Comparison of ENCODE assay signal across 8 cellular contexts in the genomic region with DNA sequence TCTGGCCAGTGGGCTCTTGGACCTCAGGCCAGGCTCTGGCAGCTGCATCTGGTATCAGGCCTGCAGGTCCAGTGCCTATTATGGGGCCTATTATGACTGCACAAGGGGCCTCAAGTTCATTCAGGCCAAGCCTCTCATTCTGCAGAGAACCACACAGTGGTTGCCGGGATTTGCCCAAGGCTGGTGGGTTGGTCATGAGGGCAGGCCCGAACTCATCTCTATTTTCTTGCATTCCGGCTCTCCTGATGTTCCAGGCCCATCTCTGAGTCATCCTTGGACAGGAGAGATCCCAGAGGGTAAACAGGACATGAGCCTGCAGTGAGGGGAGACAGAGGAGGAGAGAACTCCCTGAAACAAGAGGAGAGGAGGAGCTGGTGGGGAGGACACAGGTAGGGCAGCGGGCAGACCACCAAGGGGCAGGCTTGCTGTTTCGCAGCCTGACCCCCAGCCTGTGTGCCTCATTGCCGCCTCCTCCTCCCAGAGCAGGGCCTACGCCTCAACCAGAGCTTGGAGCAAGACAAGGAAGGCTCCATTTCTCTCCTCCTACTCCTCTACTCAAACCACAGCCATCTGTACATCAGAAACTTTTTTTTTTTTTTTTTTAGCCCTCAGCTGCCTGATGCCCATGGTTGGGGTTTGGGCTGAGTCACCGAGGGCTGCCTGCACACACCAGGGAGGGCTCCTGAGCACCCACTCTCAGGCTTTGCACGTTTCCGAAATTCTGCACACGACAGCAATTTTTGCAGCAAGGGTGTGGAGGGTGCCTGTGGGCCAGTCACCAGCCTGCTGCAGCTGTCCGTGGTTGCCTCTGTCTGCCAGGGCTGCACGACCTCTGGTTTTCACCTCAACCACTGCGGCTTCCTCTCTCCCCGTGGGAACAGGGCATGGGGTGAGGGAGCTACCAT. TPM values are rescaled to one million over a fixed set of nuclear protein-coding genes. Genes with fewer than 3 reads are reported as not detected.
DNase-seq lines count a peak whose midpoint lies in the region; ATAC-seq and TF ChIP-seq lines count a peak whose summit lies in the region.

No MANE protein-coding gene starts in this region.

- peak; percentile 80 for ATAC-seq in effector memory CD8-positive, alpha-beta T cell (replicated peaks)
- no peak for ATAC-seq in HG02885 (IDR thresholded peaks at IDR 0.05; ENCODE audit: poor library complexity, unreplicated experiment)

- no peaks in the 10 kb centered on the region for H3K9me3 ChIP-seq in HEK293 (ENCODE audit: control insufficient read depth, insufficient read depth, low read depth, low read length)
- H3K9me3 ChIP-seq in thyroid gland, result no peaks in the 10 kb centered on the region

- TF ChIP-seq CTCF in HEK293 (tag by site-specific recombination; IDR thresholded peaks at IDR 0.05) (no peak), thyroid gland (IDR thresholded peaks at IDR 0.05) (no peak), Calu3 (IDR thresholded peaks at IDR 0.05; ENCODE audit: unreplicated experiment) (no peak)

- H3K4me1 Mint-ChIP-seq in activated CD4-positive, alpha-beta T cell treated with anti-CD3 and anti-CD28 coated beads, Interleukin-2, amount 10 ng/mL, durations not matched to agents 24 days and 14 days, result peaks cover 29% of the 10 kb centered on the region
- H3K4me1 Mint-ChIP-seq in effector memory CD8-positive, alpha-beta T cell (ENCODE audit: low read depth in 2 of 2), result peaks cover 51 to 58% of the 10 kb centered on the region in 2 donors
- no peaks in the 10 kb centered on the region for H3K4me1 Mint-ChIP-seq in Calu3 (ENCODE audit: low read depth, unreplicated experiment)

- H3K27me3 Mint-ChIP-seq in activated CD4-positive, alpha-beta T cell treated with anti-CD3 and anti-CD28 coated beads, Interleukin-2, amount 10 ng/mL, durations not matched to agents 24 days and 14 days, result peaks cover 2% of the 10 kb centered on the region
- peaks cover 0 to 10% of the 10 kb centered on the region in 2 donors for H3K27me3 Mint-ChIP-seq in effector memory CD8-positive, alpha-beta T cell
- H3K27me3 Mint-ChIP-seq in Calu3 (ENCODE audit: unreplicated experiment), result no peaks in the 10 kb centered on the region

- intact Hi-C loops in activated CD4-positive, alpha-beta T cell treated with anti-CD3 and anti-CD28 coated beads, Interleukin-2, amount 10 ng/mL, durations not matched to agents 24 days and 14 days (cut with micrococcal nuclease), result loop anchor here (5.0 to 10.0 kb wide), 2 partner anchors 93 to 190 kb away; partner anchors contain the start of gene CXCR5
- intact Hi-C loops in thyroid gland (cut with DNase I) (loop anchor here (10.0 kb wide), 1 partner anchor 83 kb away; no protein-coding TSS in a partner anchor), Calu3 (cut with micrococcal nuclease; ENCODE audit: unreplicated experiment) (no loop called here)

- H3K4me3 ChIP-seq in HEK293 (ENCODE audit: low read depth, low read length), result no peak overlapping the region
- no peak overlapping the region for H3K4me3 ChIP-seq in thyroid gland (replicated peaks in 1 of 3)

- H3K9me3 Mint-ChIP-seq in activated CD4-positive, alpha-beta T cell treated with anti-CD3 and anti-CD28 coated beads, Interleukin-2, amount 10 ng/mL, durations not matched to agents 24 days and 14 days, result no peaks in the 10 kb centered on the region
- H3K9me3 Mint-ChIP-seq in effector memory CD8-positive, alpha-beta T cell, result no peaks in the 10 kb centered on the region
- H3K9me3 Mint-ChIP-seq in Calu3 (ENCODE audit: low read depth, unreplicated experiment), result no peaks in the 10 kb centered on the region

- CTCF ChIA-PET in HEK293 (lab: Yijun Ruan, JAX), result interaction anchor here (2.6 kb wide), 1 partner anchor 58 kb away, joined by 11 read pairs; no protein-coding TSS in a partner anchor
- CTCF ChIA-PET in Calu3 (lab: Charles Lee), result interaction anchor here (0.6 kb wide), 1 partner anchor 17 kb away, joined by 4 read pairs; no protein-coding TSS in a partner anchor

- H3K27ac Mint-ChIP-seq in activated CD4-positive, alpha-beta T cell treated with anti-CD3 and anti-CD28 coated beads, Interleukin-2, amount 10 ng/mL, durations not matched to agents 24 days and 14 days, result peak overlapping the region; percentile 56
- peak overlapping the region; percentile 74 to 93 for H3K27ac Mint-ChIP-seq in effector memory CD8-positive, alpha-beta T cell
- H3K27ac Mint-ChIP-seq in Calu3 (ENCODE audit: unreplicated experiment), result no peak overlapping the region

- H3K36me3 Mint-ChIP-seq in activated CD4-positive, alpha-beta T cell treated with anti-CD3 and anti-CD28 coated beads, Interleukin-2, amount 10 ng/mL, durations not matched to agents 24 days and 14 days (ENCODE audit: low read depth), result no peaks in the 10 kb centered on the region
- H3K36me3 Mint-ChIP-seq in effector memory CD8-positive, alpha-beta T cell (ENCODE audit: insufficient read depth), result peaks cover 13% of the 10 kb centered on the region
- peaks cover 3% of the 10 kb centered on the region for H3K36me3 Mint-ChIP-seq in Calu3 (ENCODE audit: insufficient read depth, unreplicated experiment)

- TF ChIP-seq POLR2A in thyroid gland (IDR thresholded peaks at IDR 0.05), result no peak

- no peaks in the 10 kb centered on the region for H3K27me3 ChIP-seq in thyroid gland

- no TSS peak for BruUV-seq in Calu3 (replicated peaks; lab: Mats Ljungman, UMichigan)

- 82 to 86% methylated on average over 14 to 15 of the region's 15 CpGs for WGBS in thyroid gland, 2 donors

- peak overlapping the region; percentile 32 for H3K4me3 Mint-ChIP-seq in activated CD4-positive, alpha-beta T cell treated with anti-CD3 and anti-CD28 coated beads, Interleukin-2, amount 10 ng/mL, durations not matched to agents 24 days and 14 days
- peak overlapping the region; percentile 74 to 79 for H3K4me3 Mint-ChIP-seq in effector memory CD8-positive, alpha-beta T cell
- H3K4me3 Mint-ChIP-seq in Calu3 (ENCODE audit: low read depth, unreplicated experiment), result no peak overlapping the region

- POLR2A ChIA-PET in HEK293 (lab: Yijun Ruan, JAX), result no interaction called here

- H3K27ac ChIP-seq in HEK293 (ENCODE audit: extremely low read depth, low read depth, low read length) (no peak overlapping the region), thyroid gland (no peak overlapping the region)

- peak; percentile 78 for DNase-seq in activated CD4-positive, alpha-beta T cell treated with anti-CD3 and anti-CD28 coated beads, Interleukin-2, amount 10 ng/mL, durations not matched to agents 24 days and 14 days
- DNase-seq in effector memory CD8-positive, alpha-beta T cell, result peak; percentile 71 to 77 (median 77)
- peak; percentile 46 to 74 for DNase-seq in stimulated activated CD4-positive, alpha-beta T cell treated with anti-CD3 and anti-CD28 coated beads, Interleukin-4, amount 100 ng/mL, for 4 hours
- DNase-seq in amniotic stem cell (lab: John Stamatoyannopoulos, UW), result no peak
- DNase-seq in thyroid gland, result no peak
- no peak for DNase-seq in Calu3

- H3K36me3 ChIP-seq in HEK293 (ENCODE audit: control insufficient read depth in 2 of 2, insufficient read depth in 1 of 2, low read length in 2 of 2) (no peaks in the 10 kb centered on the region), thyroid gland (no peaks in the 10 kb centered on the region)

- no peaks in the 10 kb centered on the region for H3K4me1 ChIP-seq in HEK293 (ENCODE audit: control insufficient read depth, insufficient read depth, low read length)
- peaks cover 5 to 13% of the 10 kb centered on the region in 2 donors for H3K4me1 ChIP-seq in thyroid gland

TF ChIP-seq in HEK293, 187 proteins besides CTCF, POLR2A, EP300 and RAD21:
- TF ChIP-seq ZNF610 (tag by site-specific recombination; IDR thresholded peaks at IDR 0.05; ENCODE audit: borderline replicate concordance) (no peak), ZFHX2 (tag by site-specific recombination; conservative IDR thresholded peaks at IDR 0.05) (0 out of 2 replicates have a peak, but pooled peaks have one; percentile 9), ZNF223 (tag by site-specific recombination; IDR thresholded peaks at IDR 0.05) (no peak), ZNF514 (tag by site-specific recombination; IDR thresholded peaks at IDR 0.05) (no peak), ZNF501 (tag by site-specific recombination; IDR thresholded peaks at IDR 0.05) (no peak), ZNF530 (tag by site-specific recombination; IDR thresholded peaks at IDR 0.05; ENCODE audit: low read depth) (no peak)

RNA-seq across cellular contexts. Expression of gene TREH, which starts 12.7 kb away (rescaled TPM):
- not detected in 2 replicates for total RNA-seq in activated CD4-positive, alpha-beta T cell treated with anti-CD3 and anti-CD28 coated beads, Interleukin-2, amount 10 ng/mL, durations not matched to agents 24 days and 14 days
- not detected for total RNA-seq in thyroid gland
- 0.21 and 0.49 TPM in 2 replicates for total RNA-seq in Calu3 (2022)

Comparison
In these comparisons a context has a peak if more than half of its experiments do, and no peak if none do; other contexts are left out.
1. DNase-seq: peak in activated CD4-positive, alpha-beta T cell treated with anti-CD3 and anti-CD28 coated beads, Interleukin-2, amount 10 ng/mL, durations not matched to agents 24 days and 14 days (single experiment), effector memory CD8-positive, alpha-beta T cell (3 of 3) and stimulated activated CD4-positive, alpha-beta T cell treated with anti-CD3 and anti-CD28 coated beads, Interleukin-4, amount 100 ng/mL, for 4 hours (2 of 2); none in amniotic stem cell (single experiment), thyroid gland (0 of 2) and Calu3 (single experiment).